ENCODE assay signal across 1 cellular context in genomic region chr7:140451716-140452115, GRCh38.
A peak's percentile ranks its signal among the peaks of the same experiment; 100 is the strongest.
TF ChIP-seq lines count a peak whose summit lies in the region.

No MANE protein-coding gene starts in this region.

TF ChIP-seq in GM12878, 131 proteins besides CTCF, POLR2A, EP300 and RAD21:
- TF ChIP-seq NBN (IDR thresholded peaks at IDR 0.05): no peak
- 0 out of 2 replicates have a peak, but pooled peaks have one; percentile 25 for TF ChIP-seq POLR2AphosphoS5 (IDR thresholded peaks at IDR 0.05; ENCODE audit: low read length)
